10 cellular contexts compared by ENCODE assay signal in the genomic region with DNA sequence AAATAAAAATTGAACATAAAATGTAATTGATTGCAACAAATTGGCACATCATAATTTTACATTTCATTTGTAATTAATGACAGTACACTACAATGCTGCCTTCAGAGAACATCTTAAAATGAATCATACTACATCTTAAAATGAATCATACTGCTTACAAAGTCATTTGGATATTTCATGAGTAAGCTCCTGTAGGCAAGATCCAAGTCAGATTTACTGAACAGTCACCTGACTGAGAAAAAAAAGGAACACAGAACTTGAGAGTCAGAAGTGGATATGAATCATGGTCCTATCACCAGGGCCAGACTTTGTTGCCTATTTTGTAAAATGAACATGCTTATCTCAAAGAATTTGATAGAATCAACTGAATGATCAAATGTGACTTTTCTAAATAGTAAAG.
DNase-seq lines count a peak whose midpoint lies in the region; ATAC-seq and FAIRE-seq lines count a peak whose summit lies in the region.
"Had no signal": no experiment of that assay in that cellular context is flagged by ENCODE, and none has a peak within 500 bp of the region (broad histone marks: within the 10 kb centered on the region; RNA-seq: fewer than 3 reads in every experiment).

No MANE protein-coding gene starts in this region.

- peak; percentile 17 to 44 for DNase-seq in AML-193 (lab: John Stamatoyannopoulos, UW)
- peak; percentile 63 for DNase-seq in MV-4-11 (lab: John Stamatoyannopoulos, UW)
- DNase-seq in epithelial cell of prostate (ENCODE audit: low read depth, low spot score), result peak; percentile 81
- peak; percentile 60 for DNase-seq in urothelium cell line (ENCODE audit: low spot score)
- no peak for DNase-seq in NCI-H82 (lab: John Stamatoyannopoulos, UW)

- no peak for FAIRE-seq in urothelium cell line (lab: Jason Lieb, UNC)
- FAIRE-seq: colon, H1 had no signal

- ATAC-seq in GM21390 (IDR thresholded peaks at IDR 0.05; ENCODE audit: unreplicated experiment), result peak; percentile 70
- ATAC-seq in GM18858 (IDR thresholded peaks at IDR 0.05; ENCODE audit: unreplicated experiment), result no peak
- ATAC-seq in GM21526 (IDR thresholded peaks at IDR 0.05; ENCODE audit: low FRiP score, unreplicated experiment), result no peak

- H3K27ac ChIP-seq in epithelial cell of prostate, result peak overlapping the region; percentile 60
